22 cellular contexts compared by ENCODE assay signal in the genomic region with DNA sequence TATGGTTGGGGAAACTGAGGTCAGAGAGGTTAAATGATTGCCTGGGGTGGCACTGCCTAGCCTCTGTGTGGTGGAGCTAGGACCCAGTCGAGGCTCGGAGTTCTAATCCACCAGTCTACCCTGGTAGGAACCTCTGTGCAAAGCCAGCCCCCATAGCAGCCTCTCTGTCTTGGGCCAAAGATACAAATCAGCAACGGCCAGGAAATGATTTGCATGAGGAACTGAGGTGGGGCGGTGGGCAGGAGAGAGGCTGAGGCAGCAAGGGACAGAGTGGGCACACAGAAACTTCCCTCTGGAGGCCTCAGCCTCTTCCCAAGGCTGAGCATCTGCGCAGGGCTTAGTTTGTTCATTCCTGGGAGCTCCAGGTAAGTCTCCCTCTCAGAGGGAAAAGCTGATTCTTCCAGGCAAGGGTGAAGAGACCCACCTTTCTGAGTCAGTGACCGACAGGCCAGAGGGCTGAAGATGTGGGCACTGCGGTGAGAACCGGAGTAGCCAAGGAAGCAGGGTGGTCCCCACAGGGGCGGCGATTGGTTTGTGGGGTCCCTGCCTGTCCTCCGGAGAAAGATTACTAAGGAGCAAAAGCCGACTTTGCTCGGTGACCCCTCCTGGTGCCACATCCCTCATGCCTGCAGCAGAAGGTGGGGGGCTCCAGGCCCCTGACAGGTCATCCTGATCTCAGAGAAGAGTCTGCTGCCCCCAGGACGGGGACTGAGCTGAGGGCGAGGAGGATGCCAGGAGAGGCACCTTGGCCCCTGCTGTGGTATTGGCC.
DNase-seq lines count a peak whose midpoint lies in the region; ATAC-seq and TF ChIP-seq lines count a peak whose summit lies in the region.
"Had no signal": no experiment of that assay in that cellular context is flagged by ENCODE, and none has a peak within 500 bp of the region (broad histone marks: within the 10 kb centered on the region; RNA-seq: fewer than 3 reads in every experiment).

No MANE protein-coding gene starts in this region.

- no peaks in the 10 kb centered on the region for H3K27me3 ChIP-seq in GM23338 (ENCODE audit: insufficient read depth)
- H3K27me3 ChIP-seq: Peyer's patch, SJSA1 had no signal

- no peak overlapping the region for H2AFZ ChIP-seq in GM23338

- peaks cover 11% of the 10 kb centered on the region; the same call in 1 of the 2 replicates for H3F3A ChIP-seq in GM23338 (replicated peaks; ENCODE audit: low read depth)

- ATAC-seq in GM23338 (no peak), WTC11 (no peak)
- no peak for ATAC-seq in stimulated activated naive B cell treated with anti-CD40 and anti-IgM and Interleukin-4, amounts not matched to agents 10 μg/mL and 1 μg/mL and 100 μg/mL, for 72 hours (replicated peaks)
- no peak for ATAC-seq in activated T-helper 17 cell treated with anti-CD3 and anti-CD28 coated beads, Interleukin-2, amount 50 U/mL, for 72 hours (replicated peaks)
- ATAC-seq: K562, Right ventricle myocardium inferior had no signal

- H3K27me3 Mint-ChIP-seq in GM23338 (ENCODE audit: insufficient read depth, low read depth, poor library complexity) (peaks cover 8% of the 10 kb centered on the region), WTC11 (ENCODE audit: low read depth) (no peaks in the 10 kb centered on the region; the same call in 1 of the 2 replicates)
- peaks cover 3 to 5% of the 10 kb centered on the region in 2 donors for H3K27me3 Mint-ChIP-seq in stimulated activated naive B cell treated with anti-CD40 and anti-IgM and Interleukin-4, amounts not matched to agents 10 μg/mL and 1 μg/mL and 100 μg/mL, for 72 hours
- peaks cover 21% of the 10 kb centered on the region for H3K27me3 Mint-ChIP-seq in activated T-helper 17 cell treated with anti-CD3 and anti-CD28 coated beads, Interleukin-2, amount 50 U/mL, for 72 hours

- H3K4me3 ChIP-seq in GM23338 = no peak overlapping the region
- H3K4me3 ChIP-seq: K562, Peyer's patch, SJSA1 had no signal

- no peak overlapping the region for H3K27ac ChIP-seq in GM23338 (ENCODE audit: low read depth)
- H3K27ac ChIP-seq: Peyer's patch, SJSA1 had no signal

- H3K79me2 ChIP-seq in GM23338 (replicated peaks; ENCODE audit: insufficient read depth) = no peaks in the 10 kb centered on the region

- no peaks in the 10 kb centered on the region for H3K9me2 ChIP-seq in GM23338 (ENCODE audit: insufficient read depth)

- H4K20me1 ChIP-seq in GM23338 (replicated peaks; ENCODE audit: insufficient read depth) = no peaks in the 10 kb centered on the region

- no peak overlapping the region for H3K4me3 Mint-ChIP-seq in GM23338
- H3K4me3 Mint-ChIP-seq in WTC11 = no peak overlapping the region
- H3K4me3 Mint-ChIP-seq in stimulated activated naive B cell treated with anti-CD40 and anti-IgM and Interleukin-4, amounts not matched to agents 10 μg/mL and 1 μg/mL and 100 μg/mL, for 72 hours = no peak overlapping the region
- no peak overlapping the region for H3K4me3 Mint-ChIP-seq in activated T-helper 17 cell treated with anti-CD3 and anti-CD28 coated beads, Interleukin-2, amount 50 U/mL, for 72 hours
- H3K4me3 Mint-ChIP-seq: CD8-positive, alpha-beta memory T cell had no signal

- no peaks in the 10 kb centered on the region for H3K36me3 ChIP-seq in GM23338 (ENCODE audit: insufficient read depth)
- H3K36me3 ChIP-seq: Peyer's patch had no signal

- TF ChIP-seq CTCF in GM23338 (conservative IDR thresholded peaks at IDR 0.05; ENCODE audit: low read depth in 2 of 2) (no peak), WTC11 (IDR thresholded peaks at IDR 0.05) (no peak)

- H3K36me3 Mint-ChIP-seq in GM23338 (ENCODE audit: low read depth) (no peaks in the 10 kb centered on the region), WTC11 (no peaks in the 10 kb centered on the region)
- no peaks in the 10 kb centered on the region for H3K36me3 Mint-ChIP-seq in stimulated activated naive B cell treated with anti-CD40 and anti-IgM and Interleukin-4, amounts not matched to agents 10 μg/mL and 1 μg/mL and 100 μg/mL, for 72 hours
- H3K36me3 Mint-ChIP-seq in activated T-helper 17 cell treated with anti-CD3 and anti-CD28 coated beads, Interleukin-2, amount 50 U/mL, for 72 hours (ENCODE audit: low read depth) = no peaks in the 10 kb centered on the region
- H3K36me3 Mint-ChIP-seq: CD8-positive, alpha-beta memory T cell had no signal

- H3K4me1 ChIP-seq in GM23338 (ENCODE audit: insufficient read depth) = peaks cover 31% of the 10 kb centered on the region

- H3K4me2 ChIP-seq in GM23338 = no peak overlapping the region

- H3K27ac Mint-ChIP-seq in GM23338 = peak overlapping the region; percentile 58; the same call in 1 of the 2 replicates
- H3K27ac Mint-ChIP-seq in WTC11 = 0 out of 2 replicates have a peak overlapping the region, but pooled peaks have one; percentile 55
- no peak overlapping the region for H3K27ac Mint-ChIP-seq in stimulated activated naive B cell treated with anti-CD40 and anti-IgM and Interleukin-4, amounts not matched to agents 10 μg/mL and 1 μg/mL and 100 μg/mL, for 72 hours
- H3K27ac Mint-ChIP-seq in activated T-helper 17 cell treated with anti-CD3 and anti-CD28 coated beads, Interleukin-2, amount 50 U/mL, for 72 hours = no peak overlapping the region

- CTCF ChIA-PET in WTC11 (lab: Charles Lee) = interaction anchor here (1.4 kb wide), 1 partner anchor 130 kb away, joined by 6 read pairs; no protein-coding TSS in a partner anchor

- POLR2A ChIA-PET in WTC11 (lab: Charles Lee) = no interaction called here

- H3K4me1 Mint-ChIP-seq in GM23338 (peaks cover 58% of the 10 kb centered on the region), WTC11 (peaks cover 63% of the 10 kb centered on the region)
- peaks cover 5 to 9% of the 10 kb centered on the region in 2 donors for H3K4me1 Mint-ChIP-seq in stimulated activated naive B cell treated with anti-CD40 and anti-IgM and Interleukin-4, amounts not matched to agents 10 μg/mL and 1 μg/mL and 100 μg/mL, for 72 hours
- H3K4me1 Mint-ChIP-seq in activated T-helper 17 cell treated with anti-CD3 and anti-CD28 coated beads, Interleukin-2, amount 50 U/mL, for 72 hours = peaks cover 4% of the 10 kb centered on the region

- no peaks in the 10 kb centered on the region for H3K9me3 Mint-ChIP-seq in GM23338
- no peaks in the 10 kb centered on the region for H3K9me3 Mint-ChIP-seq in WTC11
- H3K9me3 Mint-ChIP-seq in stimulated activated naive B cell treated with anti-CD40 and anti-IgM and Interleukin-4, amounts not matched to agents 10 μg/mL and 1 μg/mL and 100 μg/mL, for 72 hours = peaks cover 2 to 7% of the 10 kb centered on the region in 2 donors
- H3K9me3 Mint-ChIP-seq in activated T-helper 17 cell treated with anti-CD3 and anti-CD28 coated beads, Interleukin-2, amount 50 U/mL, for 72 hours = no peaks in the 10 kb centered on the region
- H3K9me3 Mint-ChIP-seq: CD8-positive, alpha-beta memory T cell had no signal

- DNase-seq in GM23338 (ENCODE audit: low spot score) (no peak), NCI-H526 (lab: John Stamatoyannopoulos, UW) (peak; percentile 83 to 88), WTC11 (ENCODE audit: low spot score) (no peak), NCI-H748 (lab: John Stamatoyannopoulos, UW; ENCODE audit: unreplicated experiment) (no peak), UCSD-AML1 (lab: John Stamatoyannopoulos, UW; ENCODE audit: unreplicated experiment) (no peak)
- no peak for DNase-seq in stimulated activated naive B cell treated with anti-CD40 and anti-IgM and Interleukin-4, amounts not matched to agents 10 μg/mL and 1 μg/mL and 100 μg/mL, for 72 hours
- DNase-seq: Calu3; CD8-positive, alpha-beta memory T cell; GDM1; MM.1S; NCI-H1092; NCI-H1436; NCI-H187 treated with DMSO at 0.1 percent for 48 hours; NCI-H2107; NCI-H446 treated with DMSO at 0.1 percent for 48 hours; NCI-H748 treated with DMSO at 0.1 percent for 48 hours; NK-92 treated with Interleukin-12 subunit alpha and Interleukin-12 subunit beta, amount 100 ng/mL, for 24 hours; Peyer's patch had no signal

TF ChIP-seq in GM23338, 12 proteins besides CTCF, POLR2A, EP300 and RAD21 (continues in another document):
- TF ChIP-seq, protein P1, sequence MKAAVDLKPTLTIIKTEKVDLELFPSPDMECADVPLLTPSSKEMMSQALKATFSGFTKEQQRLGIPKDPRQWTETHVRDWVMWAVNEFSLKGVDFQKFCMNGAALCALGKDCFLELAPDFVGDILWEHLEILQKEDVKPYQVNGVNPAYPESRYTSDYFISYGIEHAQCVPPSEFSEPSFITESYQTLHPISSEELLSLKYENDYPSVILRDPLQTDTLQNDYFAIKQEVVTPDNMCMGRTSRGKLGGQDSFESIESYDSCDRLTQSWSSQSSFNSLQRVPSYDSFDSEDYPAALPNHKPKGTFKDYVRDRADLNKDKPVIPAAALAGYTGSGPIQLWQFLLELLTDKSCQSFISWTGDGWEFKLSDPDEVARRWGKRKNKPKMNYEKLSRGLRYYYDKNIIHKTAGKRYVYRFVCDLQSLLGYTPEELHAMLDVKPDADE (IDR thresholded peaks at IDR 0.05) = no peak
- TF ChIP-seq ZNF331 (CRISPR knock-in tag; IDR thresholded peaks at IDR 0.05; ENCODE audit: low read depth) = no peak
- no peak for TF ChIP-seq JUNB (IDR thresholded peaks at IDR 0.05; ENCODE audit: unreplicated experiment)
- TF ChIP-seq EZH2 (IDR thresholded peaks at IDR 0.05; ENCODE audit: low read depth, unreplicated experiment) = no peak
- no peak for TF ChIP-seq POLR2AphosphoS5 (IDR thresholded peaks at IDR 0.05; ENCODE audit: low read depth)

TF ChIP-seq in WTC11, 78 proteins besides CTCF, POLR2A, EP300 and RAD21 (continues in another document):
- TF ChIP-seq EMX1 (CRISPR knock-in tag; IDR thresholded peaks at IDR 0.05) (no peak), ZNF219 (CRISPR knock-in tag; IDR thresholded peaks at IDR 0.05; ENCODE audit: borderline replicate concordance) (no peak)
- TF ChIP-seq, protein P2, sequence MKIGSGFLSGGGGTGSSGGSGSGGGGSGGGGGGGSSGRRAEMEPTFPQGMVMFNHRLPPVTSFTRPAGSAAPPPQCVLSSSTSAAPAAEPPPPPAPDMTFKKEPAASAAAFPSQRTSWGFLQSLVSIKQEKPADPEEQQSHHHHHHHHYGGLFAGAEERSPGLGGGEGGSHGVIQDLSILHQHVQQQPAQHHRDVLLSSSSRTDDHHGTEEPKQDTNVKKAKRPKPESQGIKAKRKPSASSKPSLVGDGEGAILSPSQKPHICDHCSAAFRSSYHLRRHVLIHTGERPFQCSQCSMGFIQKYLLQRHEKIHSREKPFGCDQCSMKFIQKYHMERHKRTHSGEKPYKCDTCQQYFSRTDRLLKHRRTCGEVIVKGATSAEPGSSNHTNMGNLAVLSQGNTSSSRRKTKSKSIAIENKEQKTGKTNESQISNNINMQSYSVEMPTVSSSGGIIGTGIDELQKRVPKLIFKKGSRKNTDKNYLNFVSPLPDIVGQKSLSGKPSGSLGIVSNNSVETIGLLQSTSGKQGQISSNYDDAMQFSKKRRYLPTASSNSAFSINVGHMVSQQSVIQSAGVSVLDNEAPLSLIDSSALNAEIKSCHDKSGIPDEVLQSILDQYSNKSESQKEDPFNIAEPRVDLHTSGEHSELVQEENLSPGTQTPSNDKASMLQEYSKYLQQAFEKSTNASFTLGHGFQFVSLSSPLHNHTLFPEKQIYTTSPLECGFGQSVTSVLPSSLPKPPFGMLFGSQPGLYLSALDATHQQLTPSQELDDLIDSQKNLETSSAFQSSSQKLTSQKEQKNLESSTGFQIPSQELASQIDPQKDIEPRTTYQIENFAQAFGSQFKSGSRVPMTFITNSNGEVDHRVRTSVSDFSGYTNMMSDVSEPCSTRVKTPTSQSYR (CRISPR knock-in tag; IDR thresholded peaks at IDR 0.05) = no peak

Comparison
In these comparisons a context has a peak if more than half of its experiments do, and no peak if none do; other contexts are left out.
1. DNase-seq: peak in NCI-H526 (2 of 2); none in GM23338 (single experiment), WTC11 (single experiment), stimulated activated naive B cell treated with anti-CD40 and anti-IgM and Interleukin-4, amounts not matched to agents 10 μg/mL and 1 μg/mL and 100 μg/mL, for 72 hours (single experiment), NCI-H748 (single experiment) and UCSD-AML1 (single experiment).
2. H3K27ac Mint-ChIP-seq: peak in GM23338 (single experiment) and WTC11 (single experiment); none in stimulated activated naive B cell treated with anti-CD40 and anti-IgM and Interleukin-4, amounts not matched to agents 10 μg/mL and 1 μg/mL and 100 μg/mL, for 72 hours (single experiment) and activated T-helper 17 cell treated with anti-CD3 and anti-CD28 coated beads, Interleukin-2, amount 50 U/mL, for 72 hours (single experiment).